Comparison of ENCODE assay signal across 17 cellular contexts in genomic region chr16:10688726-10689125, GRCh38. TPM values are rescaled to one million over a fixed set of nuclear protein-coding genes. Genes with fewer than 3 reads are reported as not detected.
DNase-seq lines count a peak whose midpoint lies in the region; ATAC-seq, FAIRE-seq and TF ChIP-seq lines count a peak whose summit lies in the region.
"Had no signal": no experiment of that assay in that cellular context is flagged by ENCODE, and none has a peak within 500 bp of the region (broad histone marks: within the 10 kb centered on the region; RNA-seq: fewer than 3 reads in every experiment).

No MANE protein-coding gene starts in this region.

- intact Hi-C loops in HepG2 (cut with micrococcal nuclease; ENCODE audit: unreplicated experiment), result no loop called here
- intact Hi-C loops in right lobe of liver (cut with DNase I), result no loop called here

- H2BK12ac ChIP-seq in H1 (ENCODE audit: low read depth, low read length), result no peak overlapping the region

- ATAC-seq in HepG2 (no peak), right lobe of liver (no peak), GM21825 (IDR thresholded peaks at IDR 0.05; ENCODE audit: unreplicated experiment) (no peak), HG03439 (IDR thresholded peaks at IDR 0.05; ENCODE audit: unreplicated experiment) (no peak)

- H3K14ac ChIP-seq in H1 (ENCODE audit: insufficient read length), result no peak overlapping the region

- H2BK20ac ChIP-seq in H1 (ENCODE audit: low read length), result no peak overlapping the region

- no peak overlapping the region for H2BK120ac ChIP-seq in H1 (replicated peaks; ENCODE audit: low read depth, low read length)

- H2AFZ ChIP-seq in HepG2 (ENCODE audit: low read length) (no peak overlapping the region), H1 (ENCODE audit: low read length) (peak overlapping the region; percentile 29; the same call in 1 of the 2 replicates), parathyroid adenoma (peak overlapping the region; percentile 39)

- TF ChIP-seq CTCF in HepG2 (CRISPR knock-in tag; IDR thresholded peaks at IDR 0.05) (no peak), right lobe of liver (IDR thresholded peaks at IDR 0.05) (no peak), H1 (IDR thresholded peaks at IDR 0.05; ENCODE audit: control extremely low read depth in 1 of 3, insufficient read depth in 1 of 3, low read depth in 1 of 3, low read length in 3 of 3) (no peak), parathyroid adenoma (IDR thresholded peaks at IDR 0.05) (no peak)

- 25% methylated on average over 5 of the region's 5 CpGs for WGBS in HepG2 (ENCODE audit: low lambda C conversion rate)
- 87% methylated on average over 4 of the region's 5 CpGs for WGBS in right lobe of liver (ENCODE audit: insufficient coverage, low coverage, low lambda C conversion rate, missing lambda C conversion rate)
- 88% methylated on average over 5 of the region's 5 CpGs; no CpG with 5 or more reads in 1 of the 2 experiments for WGBS in H1 (ENCODE audit: extremely low coverage in 1 of 2, insufficient coverage in 1 of 2, insufficient read length in 1 of 2, insufficient replicate concordance in 2 of 2, low coverage in 1 of 2, low lambda C conversion rate in 2 of 2, missing lambda C conversion rate in 1 of 2), 2 experiments

- CTCF ChIA-PET in HepG2 (lab: Yijun Ruan, JAX; ENCODE audit: low intra/inter-chr PET ratio, low total read pairs), result no interaction called here
- CTCF ChIA-PET in H1 (lab: Charles Lee; ENCODE audit: partially characterized antibody), result interaction anchor here (0.6 to 1.0 kb wide), 3 partner anchors 13 to 87 kb away, joined by 3 to 5 read pairs (median 3); no protein-coding TSS in a partner anchor

- no peak overlapping the region for H3K4me3 ChIP-seq in HepG2 (replicated peaks in 1 of 3; ENCODE audit: insufficient read depth in 1 of 3, low read depth in 2 of 3, low read length in 3 of 3)
- no peak overlapping the region for H3K4me3 ChIP-seq in right lobe of liver
- no peak overlapping the region for H3K4me3 ChIP-seq in H1 (ENCODE audit: extremely low read depth in 1 of 4, insufficient read depth in 2 of 4, low read depth in 3 of 4, low read length in 4 of 4)
- H3K4me3 ChIP-seq in parathyroid adenoma (ENCODE audit: low read depth, low read length), result no peak overlapping the region

- H4K5ac ChIP-seq in H1 (ENCODE audit: insufficient read length, low read depth, low read length), result no peak overlapping the region

- no peak for FAIRE-seq in HepG2 (lab: Jason Lieb, UNC)
- FAIRE-seq in H1 (lab: Jason Lieb, UNC), result no peak

- peaks cover 4 to 28% of the 10 kb centered on the region in 2 experiments; a peak in 4 of 5 replicates for H3K27me3 ChIP-seq in HepG2 (ENCODE audit: control insufficient read depth in 1 of 2, insufficient read depth in 2 of 2, low read length in 2 of 2)
- no peaks in the 10 kb centered on the region for H3K27me3 ChIP-seq in right lobe of liver
- no peaks in the 10 kb centered on the region for H3K27me3 ChIP-seq in H1 (replicated peaks in 1 of 4; ENCODE audit: control insufficient read depth in 3 of 4, extremely low read depth in 1 of 4, insufficient read depth in 3 of 4, low read length in 3 of 4)
- no peaks in the 10 kb centered on the region for H3K27me3 ChIP-seq in parathyroid adenoma (ENCODE audit: control insufficient read depth, insufficient read depth, low read length)
- H3K27me3 ChIP-seq: BE2C had no signal

- H4K8ac ChIP-seq in H1 (ENCODE audit: extremely low read depth, insufficient read depth, low read length), result no peak overlapping the region

- TF ChIP-seq POLR2A in HepG2 (IDR thresholded peaks at IDR 0.05; ENCODE audit: insufficient read depth in 1 of 2, low read depth in 2 of 2, low read length in 2 of 2), result no peak
- no peak for TF ChIP-seq POLR2A in right lobe of liver (IDR thresholded peaks at IDR 0.05)
- TF ChIP-seq POLR2A in H1 (IDR thresholded peaks at IDR 0.05; ENCODE audit: control extremely low read depth in 1 of 2, low read depth in 2 of 2, low read length in 2 of 2), result no peak

- H3K9ac ChIP-seq in HepG2 (ENCODE audit: insufficient read depth, low read depth, low read length) (no peak overlapping the region), H1 (replicated peaks in 1 of 4; ENCODE audit: extremely low read depth in 1 of 4, low read depth in 3 of 4, low read length in 3 of 4) (no peak overlapping the region), parathyroid adenoma (no peak overlapping the region)

- H3K9me3 ChIP-seq in HepG2 (ENCODE audit: low read length) (no peaks in the 10 kb centered on the region), right lobe of liver (no peaks in the 10 kb centered on the region), H1 (ENCODE audit: insufficient read depth in 2 of 2, low read depth in 1 of 2, low read length in 1 of 2) (0 out of 4 replicates have a peak, but pooled peaks cover 0 to 2% of the 10 kb centered on the region in 2 experiments), parathyroid adenoma (ENCODE audit: control insufficient read depth, low read length) (no peaks in the 10 kb centered on the region)
- H3K9me3 ChIP-seq: BE2C had no signal

- H4K20me1 ChIP-seq in HepG2 (ENCODE audit: insufficient read depth, low read length), result no peaks in the 10 kb centered on the region
- H4K20me1 ChIP-seq in H1 (replicated peaks in 1 of 2; ENCODE audit: control insufficient read depth in 1 of 2, insufficient read depth in 2 of 2, low read length in 2 of 2), result no peaks in the 10 kb centered on the region

- H2AK5ac ChIP-seq in H1 (ENCODE audit: low read depth, low read length), result no peak overlapping the region

- no peaks in the 10 kb centered on the region for H3K36me3 ChIP-seq in HepG2 (replicated peaks in 1 of 2; ENCODE audit: control insufficient read depth in 1 of 2, insufficient read depth in 2 of 2, low read length in 2 of 2)
- H3K36me3 ChIP-seq in right lobe of liver, result no peaks in the 10 kb centered on the region
- H3K36me3 ChIP-seq in H1 (ENCODE audit: control insufficient read depth in 2 of 4, insufficient read depth in 4 of 4, low read length in 3 of 4), result no peaks in the 10 kb centered on the region
- H3K36me3 ChIP-seq in parathyroid adenoma (ENCODE audit: control insufficient read depth, insufficient read depth, low read length), result no peaks in the 10 kb centered on the region
- H3K36me3 ChIP-seq: BE2C had no signal

- in situ Hi-C loops in HepG2 (cut with HindIII; ENCODE audit: extremely low pct_ligation_motif_present, low pct_unique_long_range_greater_than_20kb), result no loop called here

- POLR2A ChIA-PET in HepG2 (lab: Yijun Ruan, JAX), result interaction anchor here (0.6 to 1.0 kb wide), 2 partner anchors 56 to 234 kb away, joined by 3 read pairs; no protein-coding TSS in a partner anchor
- POLR2A ChIA-PET in H1 (lab: Charles Lee; ENCODE audit: partially characterized antibody), result interaction anchor here (0.7 kb wide), 1 partner anchor 18 kb away, joined by 3 read pairs; no protein-coding TSS in a partner anchor

- no peak overlapping the region for H3K4ac ChIP-seq in H1 (replicated peaks; ENCODE audit: insufficient read length, low read depth, low read length)

- TF ChIP-seq RAD21 in HepG2 (CRISPR knock-in tag; IDR thresholded peaks at IDR 0.05) (no peak), H1 (IDR thresholded peaks at IDR 0.05 in 1 of 2, conservative IDR thresholded peaks at IDR 0.05 in 1 of 2; ENCODE audit: low read depth in 2 of 2, low read length in 2 of 2) (no peak)

- H3K4me2 ChIP-seq in HepG2 (ENCODE audit: low read depth, low read length) (peak overlapping the region; percentile 39; the same call in 1 of the 2 replicates), H1 (ENCODE audit: insufficient read depth in 1 of 2, low read depth in 2 of 2, low read length in 2 of 2) (no peak overlapping the region), parathyroid adenoma (ENCODE audit: low read length) (no peak overlapping the region)

- no peak overlapping the region for H3K23ac ChIP-seq in H1 (ENCODE audit: insufficient read length)

- no peaks in the 10 kb centered on the region for H3K79me1 ChIP-seq in H1 (ENCODE audit: low read depth, low read length)

- no peak overlapping the region for H3K56ac ChIP-seq in H1 (replicated peaks; ENCODE audit: insufficient read length, low read depth, low read length)

- DNase-seq in HepG2 (ENCODE audit: low spot score) (no peak), right lobe of liver (no peak), H1 (ENCODE audit: low read depth in 1 of 2, low spot score in 2 of 2) (no peak), NOMO-1 treated with DMSO at 0.1 percent for 48 hours (lab: John Stamatoyannopoulos, UW; ENCODE audit: unreplicated experiment) (no peak)
- DNase-seq: BE2C; CD4-positive, alpha-beta T cell; GOT3; KG1; NCI-H1105 treated with DMSO at 0.1 percent for 48 hours; NCI-H1694; NCI-H2107; NCI-H524 treated with DMSO at 0.1 percent for 48 hours; Right ventricle myocardium superior had no signal

- no peak overlapping the region; the same call in 1 of the 2 replicates for H3K18ac ChIP-seq in H1 (ENCODE audit: extremely low read depth, low read length)

- H3K4me1 ChIP-seq in HepG2 (ENCODE audit: insufficient read depth, low read length) (peaks cover 35% of the 10 kb centered on the region), right lobe of liver (no peaks in the 10 kb centered on the region), H1 (replicated peaks in 1 of 4; ENCODE audit: control insufficient read depth in 3 of 4, insufficient read depth in 4 of 4, low read length in 3 of 4) (no peaks in the 10 kb centered on the region; a peak in 2 of 7 replicates), parathyroid adenoma (no peaks in the 10 kb centered on the region)
- H3K4me1 ChIP-seq: BE2C had no signal

- TF ChIP-seq EP300 in HepG2 (IDR thresholded peaks at IDR 0.05; ENCODE audit: low read depth in 2 of 2, low read length in 2 of 2) (no peak), HepG2 (CRISPR knock-in tag; IDR thresholded peaks at IDR 0.05; ENCODE audit: borderline replicate concordance) (no peak), H1 (IDR thresholded peaks at IDR 0.05; ENCODE audit: borderline replicate concordance in 1 of 2, low read depth in 2 of 2, low read length in 2 of 2) (no peak)

- no peak overlapping the region for H4K91ac ChIP-seq in H1 (replicated peaks; ENCODE audit: insufficient read length, low read length)

- H3K27ac ChIP-seq in HepG2 (ENCODE audit: extremely low read length, insufficient read depth, low read length) (no peak overlapping the region), right lobe of liver (no peak overlapping the region), H1 (ENCODE audit: low read depth, low read length) (no peak overlapping the region), parathyroid adenoma (no peak overlapping the region)

- H2BK15ac ChIP-seq in H1 (ENCODE audit: low read length), result no peak overlapping the region

- H2BK5ac ChIP-seq in H1 (ENCODE audit: low read depth, low read length), result no peak overlapping the region

- H3K23me2 ChIP-seq in H1 (ENCODE audit: low read depth, low read length), result no peaks in the 10 kb centered on the region

- BruUV-seq in HepG2 (replicated peaks; lab: Mats Ljungman, UMichigan), result no TSS peak

- no peaks in the 10 kb centered on the region for H3K79me2 ChIP-seq in HepG2 (ENCODE audit: insufficient read depth, low read length)
- no peaks in the 10 kb centered on the region for H3K79me2 ChIP-seq in H1 (ENCODE audit: control insufficient read depth in 1 of 2, insufficient read depth in 2 of 2, low read length in 2 of 2)
- H3K79me2 ChIP-seq in parathyroid adenoma, result no peaks in the 10 kb centered on the region

RNA-seq across cellular contexts. Expression of gene TEKT5, which starts 6.0 kb away (rescaled TPM):
- total RNA-seq in HepG2 (2016; rRNA removed; fragmentation: Illumina TruSeq; extraction: Trizol) (not detected in 2 replicates), right lobe of liver (1 to 10 TPM in 1 of 6 experiments, under 1 TPM in 3, not detected in 2; 0.20 to 1.3 (median 0.69) TPM)
- total RNA-seq in HepG2 (2016; cell fraction: cytosol; rRNA removed; fragmentation: Illumina TruSeq; extraction: Trizol; ENCODE audit: low read depth), result not detected in 2 replicates
- not detected in 2 replicates for total RNA-seq in HepG2 (2016; cell fraction: insoluble cytoplasmic fraction; rRNA removed; fragmentation: Illumina TruSeq; extraction: Trizol)
- not detected in 2 replicates for total RNA-seq in HepG2 (2016; cell fraction: membrane; rRNA removed; fragmentation: Illumina TruSeq; extraction: Trizol)
- total RNA-seq in HepG2 (2016; cell fraction: nucleus; rRNA removed; fragmentation: Illumina TruSeq; extraction: Trizol), result not detected in 2 replicates
- polyA plus RNA-seq in HepG2 (2011; rRNA removed) (0.16 and 0.25 TPM in 2 replicates), H1 (2011; rRNA removed) (0.24 and 0.95 TPM in 2 replicates)
- polyA plus RNA-seq in HepG2 (2011; cell fraction: cytosol; rRNA removed), result 0.08 TPM in 1 of 2 replicates, not detected in the other
- 0.12 and 0.16 TPM in 2 replicates for polyA plus RNA-seq in HepG2 (2011; cell fraction: nucleus; rRNA removed)
- polyA plus RNA-seq in HepG2 (2012), result 0.39 and 0.84 TPM in 2 replicates
- not detected in 2 replicates for polyA plus RNA-seq in HepG2 (2016; cell fraction: cytosol; fragmentation: Illumina TruSeq; extraction: Trizol; ENCODE audit: low read depth)
- polyA plus RNA-seq in HepG2 (2016; cell fraction: insoluble cytoplasmic fraction; fragmentation: Illumina TruSeq; extraction: Trizol; ENCODE audit: low read depth), result not detected in 2 replicates
- polyA plus RNA-seq in HepG2 (2016; cell fraction: membrane; fragmentation: Illumina TruSeq; extraction: Trizol; ENCODE audit: low read depth), result not detected in 2 replicates
- polyA plus RNA-seq in HepG2 (2016; cell fraction: nucleus; fragmentation: Illumina TruSeq; extraction: Trizol; ENCODE audit: insufficient read depth, low read depth), result not detected in 2 replicates
- polyA minus RNA-seq in HepG2 (2011; rRNA and poly(A)+ RNA removed; ENCODE audit: low replicate concordance), result not detected in 2 replicates
- not detected in 2 replicates for polyA minus RNA-seq in HepG2 (2011; cell fraction: cytosol; rRNA and poly(A)+ RNA removed)
- 0.64 and 1.2 TPM in 2 replicates for polyA minus RNA-seq in HepG2 (2011; cell fraction: nucleus; rRNA and poly(A)+ RNA removed)
- total RNA-seq in H1 (2021; fragmentation: NEBNext Ultra II Directional; extraction: Animal tissue kit (Norgen Biotek cat#: 25700)), result not detected in 2 replicates
- polyA plus RNA-seq in H1 (2011; cell fraction: cytosol; rRNA removed), result 0.26 TPM
- polyA plus RNA-seq in H1 (2011; cell fraction: nucleus; rRNA removed), result 0.68 TPM
- polyA plus RNA-seq in H1 (2012, experiment 1 of 2), result 0.36 to 1.3 TPM (median 0.60 TPM) in 4 replicates
- not detected for polyA plus RNA-seq in H1 (2012, experiment 2 of 2)
- polyA plus RNA-seq in H1 (2013, experiment 1 of 2), result 0.20 TPM
- polyA plus RNA-seq in H1 (2013, experiment 2 of 2), result 0.09 TPM
- 0.22 and 0.54 TPM in 2 replicates for polyA minus RNA-seq in H1 (2011; rRNA and poly(A)+ RNA removed)
- polyA minus RNA-seq in H1 (2011; cell fraction: cytosol; rRNA and poly(A)+ RNA removed), result not detected
- 1.2 TPM for polyA minus RNA-seq in H1 (2011; cell fraction: nucleus; rRNA and poly(A)+ RNA removed)
- total RNA-seq: A172; CD4-positive, alpha-beta T cell; Right ventricle myocardium superior had no signal

RNA-seq across cellular contexts. Expression of gene NUBP1, which starts 54.9 kb away (rescaled TPM):
- total RNA-seq in HepG2 (2016; rRNA removed; fragmentation: Illumina TruSeq; extraction: Trizol) (70.4 and 85.8 TPM in 2 replicates), right lobe of liver (10 to 100 TPM; 14.0 to 27.4 (median 20.9) TPM)
- total RNA-seq in HepG2 (2016; cell fraction: cytosol; rRNA removed; fragmentation: Illumina TruSeq; extraction: Trizol; ENCODE audit: low read depth), result 16.4 and 18.5 TPM in 2 replicates
- total RNA-seq in HepG2 (2016; cell fraction: insoluble cytoplasmic fraction; rRNA removed; fragmentation: Illumina TruSeq; extraction: Trizol), result 72.4 and 82.8 TPM in 2 replicates
- total RNA-seq in HepG2 (2016; cell fraction: membrane; rRNA removed; fragmentation: Illumina TruSeq; extraction: Trizol), result 22.6 and 30.6 TPM in 2 replicates
- total RNA-seq in HepG2 (2016; cell fraction: nucleus; rRNA removed; fragmentation: Illumina TruSeq; extraction: Trizol), result 19.6 and 33.1 TPM in 2 replicates
- polyA plus RNA-seq in HepG2 (2011; rRNA removed) (53.5 and 53.9 TPM in 2 replicates), H1 (2011; rRNA removed) (29.1 and 32.2 TPM in 2 replicates)
- 62.7 and 64.9 TPM in 2 replicates for polyA plus RNA-seq in HepG2 (2011; cell fraction: cytosol; rRNA removed)
- polyA plus RNA-seq in HepG2 (2011; cell fraction: nucleus; rRNA removed), result 24.6 and 28.0 TPM in 2 replicates
- 50.9 and 51.9 TPM in 2 replicates for polyA plus RNA-seq in HepG2 (2012)
- polyA plus RNA-seq in HepG2 (2016; cell fraction: cytosol; fragmentation: Illumina TruSeq; extraction: Trizol; ENCODE audit: low read depth), result 11.7 and 13.3 TPM in 2 replicates
- 83.5 and 86.0 TPM in 2 replicates for polyA plus RNA-seq in HepG2 (2016; cell fraction: insoluble cytoplasmic fraction; fragmentation: Illumina TruSeq; extraction: Trizol; ENCODE audit: low read depth)
- 23.4 and 24.0 TPM in 2 replicates for polyA plus RNA-seq in HepG2 (2016; cell fraction: membrane; fragmentation: Illumina TruSeq; extraction: Trizol; ENCODE audit: low read depth)
- polyA plus RNA-seq in HepG2 (2016; cell fraction: nucleus; fragmentation: Illumina TruSeq; extraction: Trizol; ENCODE audit: insufficient read depth, low read depth), result 45.2 and 55.4 TPM in 2 replicates
- polyA minus RNA-seq in HepG2 (2011; rRNA and poly(A)+ RNA removed; ENCODE audit: low replicate concordance), result 26.5 and 26.6 TPM in 2 replicates
- polyA minus RNA-seq in HepG2 (2011; cell fraction: cytosol; rRNA and poly(A)+ RNA removed), result 21.1 and 23.4 TPM in 2 replicates
- 14.0 and 17.6 TPM in 2 replicates for polyA minus RNA-seq in HepG2 (2011; cell fraction: nucleus; rRNA and poly(A)+ RNA removed)
- total RNA-seq in H1 (2021; fragmentation: NEBNext Ultra II Directional; extraction: Animal tissue kit (Norgen Biotek cat#: 25700)), result 28.2 and 32.1 TPM in 2 replicates
- 44.5 TPM for polyA plus RNA-seq in H1 (2011; cell fraction: cytosol; rRNA removed)
- polyA plus RNA-seq in H1 (2011; cell fraction: nucleus; rRNA removed), result 26.0 TPM
- polyA plus RNA-seq in H1 (2012, experiment 1 of 2), result 34.9 to 38.4 TPM (median 38.1 TPM) in 4 replicates
- 35.2 TPM for polyA plus RNA-seq in H1 (2012, experiment 2 of 2)
- polyA plus RNA-seq in H1 (2013, experiment 1 of 2), result 22.9 TPM
- 24.7 TPM for polyA plus RNA-seq in H1 (2013, experiment 2 of 2)
- 24.7 and 29.0 TPM in 2 replicates for polyA minus RNA-seq in H1 (2011; rRNA and poly(A)+ RNA removed)
- polyA minus RNA-seq in H1 (2011; cell fraction: cytosol; rRNA and poly(A)+ RNA removed), result 16.5 TPM
- polyA minus RNA-seq in H1 (2011; cell fraction: nucleus; rRNA and poly(A)+ RNA removed), result 10.3 TPM
